Comparison of ENCODE assay signal across 32 cellular contexts in the genomic region with DNA sequence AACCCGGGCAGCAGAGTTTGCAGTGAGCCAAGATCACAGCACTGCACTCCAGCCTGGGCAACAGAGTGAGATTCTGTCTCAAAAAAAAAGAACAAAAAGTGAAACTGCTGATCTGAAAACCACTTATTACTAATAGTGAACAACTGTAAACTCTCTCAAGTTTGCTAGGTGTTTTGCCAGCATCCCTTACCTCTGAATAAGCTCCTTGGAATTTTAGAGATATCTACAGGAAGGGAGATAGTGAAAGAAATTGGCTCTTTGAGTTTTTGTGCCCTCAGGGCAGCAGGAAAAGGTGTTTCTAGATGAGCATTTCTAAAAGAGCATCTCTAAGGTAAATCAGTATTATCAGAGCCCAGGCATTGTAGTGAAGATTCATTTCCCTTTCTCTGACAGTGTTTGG. TPM values are rescaled to one million over a fixed set of nuclear protein-coding genes. Genes with fewer than 3 reads are reported as not detected.
DNase-seq lines count a peak whose midpoint lies in the region; ATAC-seq and TF ChIP-seq lines count a peak whose summit lies in the region.
"Had no signal": no experiment of that assay in that cellular context is flagged by ENCODE, and none has a peak within 500 bp of the region (broad histone marks: within the 10 kb centered on the region; RNA-seq: fewer than 3 reads in every experiment).

No MANE protein-coding gene starts in this region.

- in situ Hi-C loops in IMR-90 (cut with MboI; ENCODE audit: low sequenced_read_pairs): loop anchor here (25.0 kb wide), 3 partner anchors 574 to 874 kb away; no protein-coding TSS in a partner anchor

- H2AK9ac ChIP-seq in IMR-90 (replicated peaks; ENCODE audit: low read depth, low read length, poor library complexity): no peak overlapping the region

- peak overlapping the region; percentile 59; the same call in 1 of the 2 replicates for H2AK5ac ChIP-seq in IMR-90 (ENCODE audit: low read depth, low read length)

- WGBS in IMR-90 (ENCODE audit: extremely low coverage in 2 of 2, insufficient read length in 1 of 2), 2 experiments: 60% methylated on average over 1 of the region's 1 CpG; no CpG with 5 or more reads in 1 of the 2 experiments

- TF ChIP-seq POLR2A in IMR-90 (IDR thresholded peaks at IDR 0.05; ENCODE audit: low read depth, low read length): no peak

- H4K5ac ChIP-seq in IMR-90 (ENCODE audit: low read depth, low read length): no peak overlapping the region

- H2BK20ac ChIP-seq in IMR-90 (ENCODE audit: low read depth, low read length): peak overlapping the region; percentile 50; the same call in 1 of the 2 replicates

- H3K4me3 ChIP-seq in IMR-90 (ENCODE audit: insufficient read depth, low read depth, low read length): no peak overlapping the region
- H3K4me3 ChIP-seq: adrenal gland; BLaER1 treated with 17β-estradiol and CSF1 and Interleukin-3, amounts not matched to agents 10 nM and 100 nM; left lung; neural progenitor cell; SK-N-MC had no signal

- peaks cover 21% of the 10 kb centered on the region for H3K36me3 ChIP-seq in IMR-90 (ENCODE audit: control insufficient read depth, insufficient read depth, low read length)
- H3K36me3 ChIP-seq: neural progenitor cell had no signal

- no peak overlapping the region for H3K18ac ChIP-seq in IMR-90 (ENCODE audit: low read depth, low read length)

- H2BK120ac ChIP-seq in IMR-90 (ENCODE audit: low read depth, low read length): 0 out of 2 replicates have a peak overlapping the region, but pooled peaks have one; percentile 33

- no peaks in the 10 kb centered on the region for H4K20me1 ChIP-seq in IMR-90 (ENCODE audit: insufficient read depth, low read length)

- no peak overlapping the region for H3K4me2 ChIP-seq in IMR-90 (ENCODE audit: low read depth, low read length)
- H3K4me2 ChIP-seq: BLaER1 treated with 17β-estradiol and CSF1 and Interleukin-3, amounts not matched to agents 10 nM and 100 nM; neural progenitor cell had no signal

- no peak overlapping the region for H3K4ac ChIP-seq in IMR-90 (ENCODE audit: low read depth, low read length)

- TF ChIP-seq CTCF in IMR-90 (conservative IDR thresholded peaks at IDR 0.05; ENCODE audit: low read depth, low read length): no peak
- no peak for TF ChIP-seq CTCF in VCaP (conservative IDR thresholded peaks at IDR 0.05)

- peak overlapping the region; percentile 48 for H3K14ac ChIP-seq in IMR-90 (replicated peaks; ENCODE audit: low read depth, low read length)

- BruUV-seq in IMR-90 (replicated peaks; lab: Mats Ljungman, UMichigan): no TSS peak

- H3K27ac ChIP-seq in IMR-90 (ENCODE audit: insufficient read depth, low read length) (peak overlapping the region; percentile 16; the same call in 1 of the 2 replicates), VCaP (peak overlapping the region; percentile 2; the same call in 1 of the 2 replicates)
- H3K27ac ChIP-seq: adrenal gland; BLaER1 treated with 17β-estradiol and CSF1 and Interleukin-3, amounts not matched to agents 10 nM and 100 nM; brain microvascular endothelial cell; left lung; neural progenitor cell; SK-N-MC had no signal

- peak overlapping the region; percentile 44 for H2BK5ac ChIP-seq in IMR-90 (ENCODE audit: low read depth, low read length, poor library complexity, severe bottlenecking)

- POLR2A ChIA-PET in IMR-90 (lab: Charles Lee; ENCODE audit: unreplicated experiment): no interaction called here

- dilution Hi-C loops in IMR-90 (cut with HindIII; ENCODE audit: low sequenced_read_pairs, unreplicated experiment): no loop called here

- TF ChIP-seq RAD21 in IMR-90 (IDR thresholded peaks at IDR 0.05; ENCODE audit: low read length): no peak

- peak overlapping the region; percentile 58; the same call in 1 of the 3 replicates for H2BK15ac ChIP-seq in IMR-90 (ENCODE audit: low read depth, low read length)

- H2AFZ ChIP-seq in IMR-90 (replicated peaks; ENCODE audit: low read length, poor library complexity): no peak overlapping the region
- H2AFZ ChIP-seq: neural progenitor cell had no signal

- CTCF ChIA-PET in IMR-90 (lab: Yijun Ruan, JAX): interaction anchor here (0.6 to 1.6 kb wide), 4 partner anchors 13 to 332 kb away, joined by 3 to 6 read pairs (median 4); no protein-coding TSS in a partner anchor

- peaks cover 2 to 24% of the 10 kb centered on the region in 2 experiments for H3K79me1 ChIP-seq in IMR-90 (ENCODE audit: low read depth in 1 of 2, low read length in 2 of 2)

- no peak overlapping the region; a peak in 1 of 4 replicates for H4K8ac ChIP-seq in IMR-90 (ENCODE audit: low read depth in 2 of 2, low read length in 2 of 2)

- no peak overlapping the region for H3K9ac ChIP-seq in IMR-90 (ENCODE audit: low read depth, low read length)
- H3K9ac ChIP-seq: BLaER1 treated with 17β-estradiol and CSF1 and Interleukin-3, amounts not matched to agents 10 nM and 100 nM; neural progenitor cell had no signal

- H3K27me3 ChIP-seq in IMR-90 (ENCODE audit: control insufficient read depth, insufficient read depth, low read length): no peaks in the 10 kb centered on the region
- H3K27me3 ChIP-seq: adrenal gland; BLaER1 treated with 17β-estradiol and CSF1 and Interleukin-3, amounts not matched to agents 10 nM and 100 nM; brain microvascular endothelial cell; left lung; neural progenitor cell had no signal

- H3K9me3 ChIP-seq in IMR-90 (ENCODE audit: control insufficient read depth, insufficient read depth, low read length): no peaks in the 10 kb centered on the region
- H3K9me3 ChIP-seq: adrenal gland; BLaER1 treated with 17β-estradiol and CSF1 and Interleukin-3, amounts not matched to agents 10 nM and 100 nM; left lung had no signal

- intact Hi-C loops in IMR-90 (cut with micrococcal nuclease): no loop called here

- peaks cover 3% of the 10 kb centered on the region for H3K9me1 ChIP-seq in IMR-90 (ENCODE audit: insufficient read depth, low read length)

- peak overlapping the region; percentile 52 for H4K91ac ChIP-seq in IMR-90 (ENCODE audit: insufficient read depth, low read depth, low read length)

- H3K56ac ChIP-seq in IMR-90 (ENCODE audit: extremely low read depth, insufficient read depth, low read length): no peak overlapping the region

- DNase-seq in ELF-1 (ENCODE audit: low read depth, low spot score) (peak; percentile 46), IMR-90 (peak; percentile 64), kidney glomerular epithelial cell (lab: John Stamatoyannopoulos, UW) (peak; percentile 9), NCI-H187 (lab: John Stamatoyannopoulos, UW) (no peak), NOMO-1 treated with DMSO at 0.1 percent for 48 hours (lab: John Stamatoyannopoulos, UW; ENCODE audit: unreplicated experiment) (no peak), NCI-H345 treated with DMSO at 0.1 percent for 48 hours (lab: John Stamatoyannopoulos, UW; ENCODE audit: unreplicated experiment) (no peak), NCI-H2081 (lab: John Stamatoyannopoulos, UW) (no peak)
- DNase-seq: activated CD4-positive, alpha-beta memory T cell treated with anti-CD3 and anti-CD28 coated beads for 36 hours; activated CD4-positive, CD25-positive, alpha-beta regulatory T cell treated with anti-CD3 and anti-CD28 coated beads, Interleukin-2, amount 50 U/mL, for 72 hours; activated naive CD4-positive, alpha-beta T cell treated with Interleukin-2 at 50 U/mL for 16 hours; adrenal gland; brain microvascular endothelial cell; COR-L47; GOT3; HFFc6; immature natural killer cell; KG1; left lung; MM.1S; NCI-H1105 treated with DMSO at 0.1 percent for 48 hours; NCI-H1930; NCI-H526 treated with DMSO at 0.1 percent for 48 hours; small intestine; stimulated activated naive CD4-positive, alpha-beta T cell treated with Interleukin-2 at 50 U/mL for 16 hours; T-helper 1 cell had no signal

- peak overlapping the region; percentile 86; the same call in 1 of the 2 replicates for H3K23ac ChIP-seq in IMR-90 (ENCODE audit: low read depth, low read length)

- 0 out of 2 replicates have a peak, but pooled peaks have one; percentile 21 for ATAC-seq in IMR-90 (ENCODE audit: low read depth)
- ATAC-seq: left lung had no signal

- peaks cover 6% of the 10 kb centered on the region; the same call in 1 of the 2 replicates for H3K4me1 ChIP-seq in IMR-90 (ENCODE audit: control insufficient read depth, insufficient read depth, low read length)
- H3K4me1 ChIP-seq: left lung had no signal

TF ChIP-seq in IMR-90, 13 proteins besides CTCF, POLR2A, EP300 and RAD21 (continues in another document):
- no peak for TF ChIP-seq MAFK (IDR thresholded peaks at IDR 0.05; ENCODE audit: low read depth, low read length)
- no peak for TF ChIP-seq CEBPB (IDR thresholded peaks at IDR 0.05; ENCODE audit: low read depth, low read length)
- no peak for TF ChIP-seq MXI1 (IDR thresholded peaks at IDR 0.05; ENCODE audit: borderline replicate concordance, low read depth, low read length)
- TF ChIP-seq MAZ (IDR thresholded peaks at IDR 0.05; ENCODE audit: borderline replicate concordance, low read depth, low read length): no peak
- no peak for TF ChIP-seq CHD1 (IDR thresholded peaks at IDR 0.05; ENCODE audit: low read depth, low read length)
- no peak for TF ChIP-seq FOS (IDR thresholded peaks at IDR 0.05; ENCODE audit: low read depth, low read length)
- TF ChIP-seq SMC3 (IDR thresholded peaks at IDR 0.05; ENCODE audit: low read depth, low read length): no peak
- TF ChIP-seq, protein P1, sequence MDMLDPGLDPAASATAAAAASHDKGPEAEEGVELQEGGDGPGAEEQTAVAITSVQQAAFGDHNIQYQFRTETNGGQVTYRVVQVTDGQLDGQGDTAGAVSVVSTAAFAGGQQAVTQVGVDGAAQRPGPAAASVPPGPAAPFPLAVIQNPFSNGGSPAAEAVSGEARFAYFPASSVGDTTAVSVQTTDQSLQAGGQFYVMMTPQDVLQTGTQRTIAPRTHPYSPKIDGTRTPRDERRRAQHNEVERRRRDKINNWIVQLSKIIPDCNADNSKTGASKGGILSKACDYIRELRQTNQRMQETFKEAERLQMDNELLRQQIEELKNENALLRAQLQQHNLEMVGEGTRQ (IDR thresholded peaks at IDR 0.05; ENCODE audit: low read depth, low read length): no peak

RNA-seq across cellular contexts. Expression of a gene that starts 27.1 kb away (rescaled TPM):
- 207 and 384 TPM in 2 replicates for total RNA-seq in IMR-90 (2012; rRNA removed)
- polyA plus RNA-seq in IMR-90 (2012; rRNA removed): 348 and 357 TPM in 2 replicates
- polyA plus RNA-seq in IMR-90 (2012; cell fraction: cytosol; rRNA removed): 108 and 179 TPM in 2 replicates
- polyA plus RNA-seq in IMR-90 (2012; cell fraction: nucleus; rRNA removed; ENCODE audit: low replicate concordance): 19.8 and 112 TPM in 2 replicates

RNA-seq across cellular contexts. Expression of a gene that starts 37.5 kb away (rescaled TPM):
- 101 and 106 TPM in 2 replicates for total RNA-seq in IMR-90 (2012; rRNA removed)
- 102 and 145 TPM in 2 replicates for polyA plus RNA-seq in IMR-90 (2012; rRNA removed)
- 66.7 and 88.3 TPM in 2 replicates for polyA plus RNA-seq in IMR-90 (2012; cell fraction: cytosol; rRNA removed)
- 50.7 and 405 TPM in 2 replicates for polyA plus RNA-seq in IMR-90 (2012; cell fraction: nucleus; rRNA removed; ENCODE audit: low replicate concordance)

RNA-seq across cellular contexts. Expression of a gene that starts 47.9 kb away (rescaled TPM):
- 0.56 and 0.72 TPM in 2 replicates for total RNA-seq in IMR-90 (2012; rRNA removed)
- 0.43 and 0.56 TPM in 2 replicates for polyA plus RNA-seq in IMR-90 (2012; rRNA removed)
- 0.35 and 0.40 TPM in 2 replicates for polyA plus RNA-seq in IMR-90 (2012; cell fraction: cytosol; rRNA removed)
- polyA plus RNA-seq in IMR-90 (2012; cell fraction: nucleus; rRNA removed; ENCODE audit: low replicate concordance): 0.09 and 0.31 TPM in 2 replicates
- total RNA-seq: fibroblast of lung, HFFc6, mesenteric fat pad, temporal lobe had no signal

Comparison
In these comparisons a context has a peak if more than half of its experiments do, and no peak if none do; other contexts are left out.
1. DNase-seq: peak in ELF-1 (single experiment), IMR-90 (single experiment) and kidney glomerular epithelial cell (single experiment); none in NCI-H187 (0 of 2), NOMO-1 treated with DMSO at 0.1 percent for 48 hours (single experiment), NCI-H345 treated with DMSO at 0.1 percent for 48 hours (single experiment) and NCI-H2081 (0 of 2).